In genomic region chr18:57715671-57716070, GRCh38 we compare ENCODE assay signal across 22 cellular contexts.
"Had no signal": no experiment of that assay in that cellular context is flagged by ENCODE, and none has a peak within 500 bp of the region (broad histone marks: within the 10 kb centered on the region; RNA-seq: fewer than 3 reads in every experiment).

No MANE protein-coding gene starts in this region.

- H3K36me3 ChIP-seq: esophagus squamous epithelium, left lung, right atrium auricular region had no signal

- H3K4me3 ChIP-seq: esophagus squamous epithelium, left lung, right atrium auricular region had no signal

- H3K27me3 ChIP-seq: esophagus squamous epithelium, left lung, right atrium auricular region had no signal

- ATAC-seq: activated CD4-positive, alpha-beta T cell treated with anti-CD3 and anti-CD28 coated beads for 36 hours; activated T-helper 17 cell treated with anti-CD3 and anti-CD28 coated beads, Interleukin-2, amount 50 U/mL, for 72 hours; left lung; WTC11 had no signal

- H3K27ac ChIP-seq: left lung, right atrium auricular region had no signal

- DNase-seq: activated CD4-positive, alpha-beta T cell treated with anti-CD3 and anti-CD28 coated beads for 36 hours; activated CD4-positive, alpha-beta T cell treated with anti-CD3 and anti-CD28 coated beads, Interleukin-2, amount 50 U/mL, for 48 hours; activated naive CD4-positive, alpha-beta T cell; activated naive CD8-positive, alpha-beta T cell treated with anti-CD3 and anti-CD28 coated beads, Interleukin-2, amount 10 ng/mL, durations not matched to agents 7 days and 5 days; activated T-cell treated with anti-CD3 and anti-CD28 coated beads for 4 hours; cortex of kidney; esophagus squamous epithelium; hippocampal formation; left lung; midbrain; stimulated activated CD4-positive, alpha-beta T cell treated with anti-CD3 and anti-CD28 coated beads, Interleukin-12 subunit alpha, Interleukin-12 subunit beta, amount 100 ng/mL, for 4 hours; stimulated activated CD4-positive, alpha-beta T cell treated with anti-CD3 and anti-CD28 coated beads, Interleukin-1b, Interleukin-23, amount 100 ng/mL, for 48 hours; stimulated activated CD8-positive, alpha-beta memory T cell treated with anti-CD3 and anti-CD28 coated beads, Interleukin-4, amount 100 ng/mL, for 48 hours; stimulated activated naive CD4-positive, alpha-beta T cell treated with Interleukin-2 at 50 U/mL for 16 hours; trophoblast cell had no signal

- H3K4me3 Mint-ChIP-seq: activated CD4-positive, alpha-beta T cell treated with anti-CD3 and anti-CD28 coated beads for 36 hours; activated naive CD8-positive, alpha-beta T cell treated with anti-CD3 and anti-CD28 coated beads, Interleukin-2, amount 10 ng/mL, durations not matched to agents 7 days and 5 days; activated T-helper 17 cell treated with anti-CD3 and anti-CD28 coated beads, Interleukin-2, amount 50 U/mL, for 72 hours; brain; T-helper 2 cell treated with Interferon-gamma antibody and Interleukin-4, amounts not matched to agents 5 μg/mL and 100 μg/mL, for 36 hours; WTC11 had no signal

- H3K4me1 Mint-ChIP-seq: activated CD4-positive, alpha-beta T cell treated with anti-CD3 and anti-CD28 coated beads for 36 hours; activated T-helper 17 cell treated with anti-CD3 and anti-CD28 coated beads, Interleukin-2, amount 50 U/mL, for 72 hours had no signal

- FAIRE-seq: endometrium, TTC549 had no signal

- H3K27ac Mint-ChIP-seq: activated CD4-positive, alpha-beta T cell treated with anti-CD3 and anti-CD28 coated beads for 36 hours; activated naive CD8-positive, alpha-beta T cell treated with anti-CD3 and anti-CD28 coated beads, Interleukin-2, amount 10 ng/mL, durations not matched to agents 7 days and 5 days; activated T-helper 17 cell treated with anti-CD3 and anti-CD28 coated beads, Interleukin-2, amount 50 U/mL, for 72 hours; brain; T-helper 2 cell treated with Interferon-gamma antibody and Interleukin-4, amounts not matched to agents 5 μg/mL and 100 μg/mL, for 36 hours; WTC11 had no signal

- H3K27me3 Mint-ChIP-seq: activated CD4-positive, alpha-beta T cell treated with anti-CD3 and anti-CD28 coated beads for 36 hours; activated naive CD8-positive, alpha-beta T cell treated with anti-CD3 and anti-CD28 coated beads, Interleukin-2, amount 10 ng/mL, durations not matched to agents 7 days and 5 days; activated T-helper 17 cell treated with anti-CD3 and anti-CD28 coated beads, Interleukin-2, amount 50 U/mL, for 72 hours; brain had no signal
